ENCODE assay signal across 8 cellular contexts in genomic region chr1:41365772-41366427, GRCh38. TPM values are rescaled to one million over a fixed set of nuclear protein-coding genes. Genes with fewer than 3 reads are reported as not detected.
DNase-seq lines count a peak whose midpoint lies in the region; ATAC-seq and TF ChIP-seq lines count a peak whose summit lies in the region.

No MANE protein-coding gene starts in this region.

- no peaks in the 10 kb centered on the region for H4K20me1 ChIP-seq in PC-3 (ENCODE audit: low read length)

- peak overlapping the region; percentile 77 for H3K4me2 ChIP-seq in PC-3 (ENCODE audit: low read length)

- H3K4me1 ChIP-seq in PC-3 (ENCODE audit: insufficient read depth, low read length), result peaks cover 10% of the 10 kb centered on the region; the same call in 1 of the 2 replicates
- peaks cover 60% of the 10 kb centered on the region for H3K4me1 ChIP-seq in left ventricle myocardium inferior

- TF ChIP-seq CTCF in PC-3 (conservative IDR thresholded peaks at IDR 0.05; ENCODE audit: low read depth, low read length) (no peak), left ventricle myocardium inferior (IDR thresholded peaks at IDR 0.05; ENCODE audit: borderline replicate concordance) (no peak)

- H3K9me3 ChIP-seq in PC-3 (ENCODE audit: low read length), result no peaks in the 10 kb centered on the region
- no peaks in the 10 kb centered on the region for H3K9me3 ChIP-seq in left ventricle myocardium inferior (replicated peaks)

- ATAC-seq in PC-3, result no peak
- no peak for ATAC-seq in stimulated activated naive CD8-positive, alpha-beta T cell treated with anti-CD3 and anti-CD28 coated beads, Interleukin-15, Interleukin-2, amounts not matched to agents 100 U/mL and 50 U/mL, for 24 hours
- no peak for ATAC-seq in HG03108 (IDR thresholded peaks at IDR 0.05; ENCODE audit: unreplicated experiment)

- H3K27me3 ChIP-seq in PC-3 (ENCODE audit: low read length) (peaks cover 15% of the 10 kb centered on the region), left ventricle myocardium inferior (ENCODE audit: low read depth) (peaks cover 29% of the 10 kb centered on the region)

- H3K27ac ChIP-seq in PC-3 (ENCODE audit: low read length), result no peak overlapping the region
- H3K27ac ChIP-seq in left ventricle myocardium inferior (replicated peaks), result peak overlapping the region; percentile 75

- intact Hi-C loops in PC-3 (cut with micrococcal nuclease), result no loop called here
- intact Hi-C loops in left ventricle myocardium inferior (cut with micrococcal nuclease), result no loop called here

- CTCF ChIA-PET in PC-3 (lab: Charles Lee), result no interaction called here

- no peaks in the 10 kb centered on the region for H3K36me3 ChIP-seq in PC-3 (ENCODE audit: low read depth, low read length)
- H3K36me3 ChIP-seq in left ventricle myocardium inferior, result no peaks in the 10 kb centered on the region

- H3K4me3 ChIP-seq in PC-3 (ENCODE audit: low read length) (no peak overlapping the region; the same call in 1 of the 2 replicates), left ventricle myocardium inferior (peak overlapping the region; percentile 64)

- no peak overlapping the region for H3K9ac ChIP-seq in PC-3 (ENCODE audit: low read length)

- no peaks in the 10 kb centered on the region for H3K9me2 ChIP-seq in PC-3 (replicated peaks; ENCODE audit: low read length)

- no peaks in the 10 kb centered on the region for H3F3A ChIP-seq in PC-3 (ENCODE audit: low read length, unreplicated experiment)

- peak; percentile 27 for DNase-seq in stimulated activated CD8-positive, alpha-beta memory T cell treated with anti-CD3 and anti-CD28 coated beads, Interleukin-12 subunit alpha, Interleukin-12 subunit beta, amount 100 ng/mL, for 4 hours (ENCODE audit: low read depth)
- DNase-seq in stimulated activated CD8-positive, alpha-beta memory T cell treated with anti-CD3 and anti-CD28 coated beads, Interleukin-4, amount 100 ng/mL, for 48 hours, result no peak
- DNase-seq in PC-3 (no peak), left ventricle myocardium inferior (no peak), EL (no peak), SIG-M5 (lab: John Stamatoyannopoulos, UW) (no peak)
- DNase-seq in stimulated activated naive CD8-positive, alpha-beta T cell treated with anti-CD3 and anti-CD28 coated beads, Interleukin-15, Interleukin-2, amounts not matched to agents 100 U/mL and 50 U/mL, for 24 hours, result peak; percentile 33

- POLR2A ChIA-PET in PC-3 (lab: Charles Lee; ENCODE audit: unreplicated experiment), result no interaction called here

- H3K79me2 ChIP-seq in PC-3 (ENCODE audit: low read length), result no peaks in the 10 kb centered on the region

- no peak overlapping the region for H2AFZ ChIP-seq in PC-3 (ENCODE audit: low read length)

- BruUV-seq in PC-3 (replicated peaks; lab: Mats Ljungman, UMichigan), result no TSS peak

RNA-seq across cellular contexts. Expression of gene FOXO6, which starts 4.7 kb away (rescaled TPM):
- 1.2 and 5.4 TPM in 2 replicates for total RNA-seq in PC-3 (2014; rRNA removed)
- 2.1 TPM for total RNA-seq in left ventricle myocardium inferior

Comparison
In these comparisons a context has a peak if more than half of its experiments do, and no peak if none do; other contexts are left out.
1. DNase-seq: peak in stimulated activated CD8-positive, alpha-beta memory T cell treated with anti-CD3 and anti-CD28 coated beads, Interleukin-12 subunit alpha, Interleukin-12 subunit beta, amount 100 ng/mL, for 4 hours (single experiment) and stimulated activated naive CD8-positive, alpha-beta T cell treated with anti-CD3 and anti-CD28 coated beads, Interleukin-15, Interleukin-2, amounts not matched to agents 100 U/mL and 50 U/mL, for 24 hours (single experiment); none in stimulated activated CD8-positive, alpha-beta memory T cell treated with anti-CD3 and anti-CD28 coated beads, Interleukin-4, amount 100 ng/mL, for 48 hours (single experiment), PC-3 (single experiment), left ventricle myocardium inferior (single experiment), EL (single experiment) and SIG-M5 (single experiment).